In genomic region chr4:25860586-25861421, GRCh38 we compare ENCODE assay signal across 9 cellular contexts. TPM values are rescaled to one million over a fixed set of nuclear protein-coding genes. Genes with fewer than 3 reads are reported as not detected.
A peak's percentile ranks its signal among the peaks of the same experiment; 100 is the strongest.
DNase-seq lines count a peak whose midpoint lies in the region; ATAC-seq lines count a peak whose summit lies in the region.
"Had no signal": no experiment of that assay in that cellular context is flagged by ENCODE, and none has a peak within 500 bp of the region (broad histone marks: within the 10 kb centered on the region; RNA-seq: fewer than 3 reads in every experiment).

No MANE protein-coding gene starts in this region.

- H3K9me3 ChIP-seq in T-helper 17 cell (ENCODE audit: control insufficient read depth, low read length, poor library complexity, severe bottlenecking) (no peaks in the 10 kb centered on the region), iPS-20b (ENCODE audit: insufficient read depth, low read depth, low read length) (no peaks in the 10 kb centered on the region)
- H3K9me3 ChIP-seq: heart right ventricle had no signal

- H3K27ac Mint-ChIP-seq in T-helper 17 cell: peak overlapping the region; percentile 99

- H3K9ac ChIP-seq in iPS-20b (ENCODE audit: low read depth, low read length): peak overlapping the region; percentile 80; the same call in 1 of the 2 replicates

- peaks cover 40% of the 10 kb centered on the region for H3K27me3 ChIP-seq in iPS-20b (ENCODE audit: insufficient read depth, low read length)
- H3K27me3 ChIP-seq: heart right ventricle had no signal

- no peak for ATAC-seq in T-helper 17 cell
- no peak for ATAC-seq in HG03439 (IDR thresholded peaks at IDR 0.05; ENCODE audit: unreplicated experiment)
- no peak for ATAC-seq in HG03097 (IDR thresholded peaks at IDR 0.05; ENCODE audit: low FRiP score, unreplicated experiment)
- ATAC-seq in GM18868 (IDR thresholded peaks at IDR 0.05; ENCODE audit: unreplicated experiment): no peak

- H3K27ac ChIP-seq in iPS-20b (ENCODE audit: low read length): no peak overlapping the region

- no peaks in the 10 kb centered on the region for H3K36me3 ChIP-seq in iPS-20b (ENCODE audit: insufficient read depth, low read depth, low read length)
- H3K36me3 ChIP-seq: heart right ventricle had no signal

- H3K4me1 ChIP-seq in iPS-20b (ENCODE audit: insufficient read depth, low read length): peaks cover 36% of the 10 kb centered on the region

- H3K4me3 Mint-ChIP-seq in T-helper 17 cell: peak overlapping the region; percentile 100

- peaks cover 50% of the 10 kb centered on the region for H3K4me1 Mint-ChIP-seq in T-helper 17 cell

- H3K36me3 Mint-ChIP-seq in T-helper 17 cell (ENCODE audit: low read depth): peaks cover 5% of the 10 kb centered on the region

- no peaks in the 10 kb centered on the region for H3K27me3 Mint-ChIP-seq in T-helper 17 cell

- DNase-seq in AML-193 (lab: John Stamatoyannopoulos, UW) (peak; percentile 39 to 47), HCEC 1CT (peak; percentile 9), T-helper 17 cell (no peak), NCI-H510A (lab: John Stamatoyannopoulos, UW) (no peak)
- DNase-seq: heart right ventricle had no signal

- H3K4me3 ChIP-seq in iPS-20b (ENCODE audit: low read length): peak overlapping the region; percentile 87; the same call in 1 of the 2 replicates

RNA-seq across cellular contexts. Expression of gene SEL1L3, which starts 2.0 kb away (rescaled TPM):
- total RNA-seq in T-helper 17 cell: 10 to 100 TPM; 56.5 to 59.0 TPM

RNA-seq across cellular contexts. Expression of gene SMIM20, which starts 53.2 kb away (rescaled TPM):
- total RNA-seq in T-helper 17 cell: 10 to 100 TPM; 11.0 to 12.5 TPM

Comparison
In these comparisons a context has a peak if more than half of its experiments do, and no peak if none do; other contexts are left out.
1. DNase-seq: peak in AML-193 (2 of 2) and HCEC 1CT (single experiment); none in T-helper 17 cell (0 of 3) and NCI-H510A (single experiment).